Comparison of ENCODE assay signal across 8 cellular contexts in genomic region chr6:11732036-11732545, GRCh38. TPM values are rescaled to one million over a fixed set of nuclear protein-coding genes. Genes with fewer than 3 reads are reported as not detected.
DNase-seq lines count a peak whose midpoint lies in the region; ATAC-seq and TF ChIP-seq lines count a peak whose summit lies in the region.

No MANE protein-coding gene starts in this region.

- H3K4me3 ChIP-seq in fibroblast of villous mesenchyme (ENCODE audit: low read depth, low read length), result no peak overlapping the region

- TF ChIP-seq CTCF in fibroblast of villous mesenchyme (IDR thresholded peaks at IDR 0.05; ENCODE audit: insufficient read depth, low read depth, low read length), result no peak

- ATAC-seq in HG03097 (IDR thresholded peaks at IDR 0.05; ENCODE audit: low FRiP score, unreplicated experiment), result peak; percentile 73
- peak; percentile 57 to 59 for ATAC-seq in activated CD4-positive, CD25-positive, alpha-beta regulatory T cell treated with anti-CD3 and anti-CD28 coated beads, Interleukin-2, amount 50 U/mL, for 24 hours

- DNase-seq in activated T-cell treated with anti-CD3 and anti-CD28 coated beads for 48 hours (ENCODE audit: low read depth) (peak; percentile 67), fibroblast of villous mesenchyme (ENCODE audit: low read depth) (peak; percentile 65), epidermal melanocyte (ENCODE audit: insufficient read length, low spot score) (no peak), NCI-H345 (lab: John Stamatoyannopoulos, UW) (no peak)
- DNase-seq in activated T-cell treated with anti-CD3 and anti-CD28 coated beads, Interleukin-2, amount 50 U/mL, for 1 hour, result no peak
- DNase-seq in stimulated activated CD4-positive, alpha-beta T cell treated with anti-CD3 and anti-CD28 coated beads, Interleukin-12 subunit alpha, Interleukin-12 subunit beta, amount 100 ng/mL, for 4 hours, result peak; percentile 52

RNA-seq across cellular contexts. Expression of gene ADTRP, which starts 46.5 kb away (rescaled TPM):
- total RNA-seq in fibroblast of villous mesenchyme, result 1.3 TPM in 2 replicates

Comparison
In these comparisons a context has a peak if more than half of its experiments do, and no peak if none do; other contexts are left out.
1. DNase-seq: peak in activated T-cell treated with anti-CD3 and anti-CD28 coated beads for 48 hours (single experiment), fibroblast of villous mesenchyme (single experiment) and stimulated activated CD4-positive, alpha-beta T cell treated with anti-CD3 and anti-CD28 coated beads, Interleukin-12 subunit alpha, Interleukin-12 subunit beta, amount 100 ng/mL, for 4 hours (single experiment); none in activated T-cell treated with anti-CD3 and anti-CD28 coated beads, Interleukin-2, amount 50 U/mL, for 1 hour (single experiment), epidermal melanocyte (single experiment) and NCI-H345 (single experiment).